21 cellular contexts compared by ENCODE assay signal in the genomic region with DNA sequence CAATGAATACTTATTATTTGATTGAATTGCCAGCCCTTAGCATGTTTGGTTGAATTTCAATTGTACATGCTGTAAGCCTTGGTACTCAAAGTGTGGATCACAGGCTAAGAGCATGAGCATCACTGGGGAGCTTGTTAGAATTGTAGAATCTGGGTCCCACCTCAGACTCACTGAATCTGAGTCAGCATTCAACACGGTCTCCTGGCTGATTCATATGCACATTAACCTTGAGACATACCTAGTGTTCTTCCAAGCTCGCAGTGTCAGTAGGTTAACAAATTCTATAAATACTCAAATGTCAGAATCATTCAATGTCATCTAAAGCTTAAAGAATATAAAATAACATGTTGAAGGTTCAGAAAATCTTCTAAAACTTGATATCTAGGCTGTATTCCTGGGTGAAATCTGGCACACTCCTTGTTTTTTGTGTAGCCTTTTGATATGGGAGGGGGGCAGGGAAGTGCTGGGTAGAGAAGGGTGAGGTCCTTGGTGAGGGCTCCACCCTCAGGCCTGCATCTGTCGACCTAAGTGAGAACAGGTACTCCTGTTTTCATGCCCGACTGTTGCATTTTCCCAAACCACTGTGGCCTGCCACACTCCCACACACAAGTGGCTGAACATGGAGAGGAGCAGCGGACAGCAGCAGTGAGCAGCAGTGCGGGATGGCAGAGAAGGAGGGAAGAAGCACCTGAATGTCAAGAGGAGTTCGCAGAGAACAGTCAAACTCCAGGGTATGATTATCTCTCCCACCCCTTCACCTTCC.
"Had no signal": no experiment of that assay in that cellular context is flagged by ENCODE, and none has a peak within 500 bp of the region (broad histone marks: within the 10 kb centered on the region; RNA-seq: fewer than 3 reads in every experiment).

No MANE protein-coding gene starts in this region.

- H3K4me1 Mint-ChIP-seq: activated naive CD8-positive, alpha-beta T cell treated with anti-CD3 and anti-CD28 coated beads for 36 hours; activated T-helper 17 cell treated with anti-CD3 and anti-CD28 coated beads, Interleukin-2, amount 50 U/mL, for 72 hours; immature natural killer cell; stimulated activated naive B cell treated with anti-CD40 and anti-IgM and Interleukin-4, amounts not matched to agents 10 μg/mL and 1 μg/mL and 100 μg/mL, for 72 hours had no signal

- H3K36me3 ChIP-seq: gastroesophageal sphincter, heart left ventricle, neural progenitor cell, spleen, thoracic aorta, upper lobe of right lung, WERI-Rb-1 had no signal

- H3K4me3 ChIP-seq: gastroesophageal sphincter, heart left ventricle, lung, neural progenitor cell, spleen, thoracic aorta, upper lobe of right lung had no signal

- H3K4me3 Mint-ChIP-seq: activated naive CD8-positive, alpha-beta T cell treated with anti-CD3 and anti-CD28 coated beads for 36 hours; activated T-helper 17 cell treated with anti-CD3 and anti-CD28 coated beads, Interleukin-2, amount 50 U/mL, for 72 hours; immature natural killer cell; neural progenitor cell; stimulated activated naive B cell treated with anti-CD40 and anti-IgM and Interleukin-4, amounts not matched to agents 10 μg/mL and 1 μg/mL and 100 μg/mL, for 72 hours had no signal

- ATAC-seq: activated T-helper 17 cell treated with anti-CD3 and anti-CD28 coated beads, Interleukin-2, amount 50 U/mL, for 72 hours; esophagus mucosa; gastroesophageal sphincter; heart left ventricle; left lobe of liver; stimulated activated naive B cell treated with anti-CD40 and anti-IgM and Interleukin-4, amounts not matched to agents 10 μg/mL and 1 μg/mL and 100 μg/mL, for 72 hours; upper lobe of right lung had no signal

- H3K36me3 Mint-ChIP-seq: activated naive CD8-positive, alpha-beta T cell treated with anti-CD3 and anti-CD28 coated beads for 36 hours; immature natural killer cell; neural progenitor cell; stimulated activated naive B cell treated with anti-CD40 and anti-IgM and Interleukin-4, amounts not matched to agents 10 μg/mL and 1 μg/mL and 100 μg/mL, for 72 hours had no signal

- DNase-seq: activated CD4-positive, alpha-beta T cell treated with anti-CD3 and anti-CD28 coated beads, Interleukin-2, amount 50 U/mL, for 48 hours; activated naive CD4-positive, alpha-beta T cell; activated naive CD8-positive, alpha-beta T cell treated with anti-CD3 and anti-CD28 coated beads for 36 hours; activated T-cell treated with anti-CD3 and anti-CD28 coated beads for 4 hours; amniotic stem cell; heart left ventricle; immature natural killer cell; spleen; stimulated activated CD4-positive, alpha-beta T cell treated with anti-CD3 and anti-CD28 coated beads, Interleukin-4, amount 100 ng/mL, for 4 hours; stimulated activated naive B cell treated with anti-CD40 and anti-IgM and Interleukin-4, amounts not matched to agents 10 μg/mL and 1 μg/mL and 100 μg/mL, for 72 hours; SW 1271; T-helper 2 cell; upper lobe of right lung; WERI-Rb-1 had no signal

- H3K27ac Mint-ChIP-seq: activated naive CD8-positive, alpha-beta T cell treated with anti-CD3 and anti-CD28 coated beads for 36 hours; activated T-helper 17 cell treated with anti-CD3 and anti-CD28 coated beads, Interleukin-2, amount 50 U/mL, for 72 hours; immature natural killer cell; neural progenitor cell; stimulated activated naive B cell treated with anti-CD40 and anti-IgM and Interleukin-4, amounts not matched to agents 10 μg/mL and 1 μg/mL and 100 μg/mL, for 72 hours had no signal

- H3K9me3 Mint-ChIP-seq: activated naive CD8-positive, alpha-beta T cell treated with anti-CD3 and anti-CD28 coated beads for 36 hours; activated T-helper 17 cell treated with anti-CD3 and anti-CD28 coated beads, Interleukin-2, amount 50 U/mL, for 72 hours; neural progenitor cell; stimulated activated naive B cell treated with anti-CD40 and anti-IgM and Interleukin-4, amounts not matched to agents 10 μg/mL and 1 μg/mL and 100 μg/mL, for 72 hours had no signal

- H3K27me3 Mint-ChIP-seq: activated naive CD8-positive, alpha-beta T cell treated with anti-CD3 and anti-CD28 coated beads for 36 hours; activated T-helper 17 cell treated with anti-CD3 and anti-CD28 coated beads, Interleukin-2, amount 50 U/mL, for 72 hours; stimulated activated naive B cell treated with anti-CD40 and anti-IgM and Interleukin-4, amounts not matched to agents 10 μg/mL and 1 μg/mL and 100 μg/mL, for 72 hours had no signal

- H2AFZ ChIP-seq: neural progenitor cell had no signal

- H3K9me3 ChIP-seq: gastroesophageal sphincter, heart left ventricle, spleen, thoracic aorta, upper lobe of right lung had no signal

- H3K4me2 ChIP-seq: neural progenitor cell had no signal

- H3K27me3 ChIP-seq: gastroesophageal sphincter, heart left ventricle, neural progenitor cell, spleen, upper lobe of right lung had no signal

- H3K4me1 ChIP-seq: gastroesophageal sphincter, heart left ventricle, spleen, upper lobe of right lung had no signal

- H3K27ac ChIP-seq: gastroesophageal sphincter, heart left ventricle, neural progenitor cell, spleen, thoracic aorta, upper lobe of right lung, WERI-Rb-1 had no signal

- H3K9ac ChIP-seq: neural progenitor cell had no signal
